ENCODE assay signal across 8 cellular contexts in genomic region chrX:75746891-75747639, GRCh38. TPM values are rescaled to one million over a fixed set of nuclear protein-coding genes. Genes with fewer than 3 reads are reported as not detected.
DNase-seq lines count a peak whose midpoint lies in the region; ATAC-seq and TF ChIP-seq lines count a peak whose summit lies in the region.

No MANE protein-coding gene starts in this region.

- H3K9me3 ChIP-seq in Peyer's patch (no peaks in the 10 kb centered on the region), gastrocnemius medialis (peaks cover 0 to 17% (median 0%) of the 10 kb centered on the region in 3 donors)

- H3K4me3 ChIP-seq in Peyer's patch = peak overlapping the region; percentile 33 to 50 (median 44)
- H3K4me3 ChIP-seq in gastrocnemius medialis = peak overlapping the region; percentile 48 to 56 (median 52)
- no peak overlapping the region for H3K4me3 ChIP-seq in lower leg skin (ENCODE audit: low read depth, poor library complexity, severe bottlenecking)

- DNase-seq in NCI-H748 (lab: John Stamatoyannopoulos, UW; ENCODE audit: unreplicated experiment) (peak; percentile 65), NCI-H748 treated with DMSO at 0.1 percent for 48 hours (lab: John Stamatoyannopoulos, UW) (no peak), Peyer's patch (peak; percentile 22 to 51 (median 49)), iPS DF 4.7 (ENCODE audit: extremely low read depth, low spot score) (peak; percentile 0), gastrocnemius medialis (no peak), lower leg skin (ENCODE audit: low spot score in 2 of 2) (no peak)
- peak; percentile 22 for DNase-seq in activated naive CD8-positive, alpha-beta T cell treated with anti-CD3 and anti-CD28 coated beads, Interleukin-2, amount 50 U/mL, for 24 hours

- in situ Hi-C loops in gastrocnemius medialis (cut with MboI; ENCODE audit: low sequenced_read_pairs in 4 of 4) = no loop called here

- intact Hi-C loops in gastrocnemius medialis (cut with DNase I; ENCODE audit: low total_unique reads) (no loop called here), lower leg skin (cut with DNase I; ENCODE audit: low total_unique reads) (no loop called here)

- H3K36me3 ChIP-seq in Peyer's patch = no peaks in the 10 kb centered on the region
- no peaks in the 10 kb centered on the region for H3K36me3 ChIP-seq in gastrocnemius medialis

- H3K4me3 Mint-ChIP-seq in activated naive CD8-positive, alpha-beta T cell treated with anti-CD3 and anti-CD28 coated beads, Interleukin-2, amount 50 U/mL, for 24 hours = peak overlapping the region; percentile 74

- peak; percentile 81 for ATAC-seq in HG02885 (IDR thresholded peaks at IDR 0.05; ENCODE audit: poor library complexity, unreplicated experiment)
- ATAC-seq in activated naive CD8-positive, alpha-beta T cell treated with anti-CD3 and anti-CD28 coated beads, Interleukin-2, amount 50 U/mL, for 24 hours = peak; percentile 49
- ATAC-seq in gastrocnemius medialis = peak in 1 of 2 donors; percentile 51

- H3K36me3 Mint-ChIP-seq in activated naive CD8-positive, alpha-beta T cell treated with anti-CD3 and anti-CD28 coated beads, Interleukin-2, amount 50 U/mL, for 24 hours (ENCODE audit: low read depth) = no peaks in the 10 kb centered on the region

- H3K27ac ChIP-seq in Peyer's patch (peak overlapping the region in 2 of 4 donors; percentile 35 to 41), gastrocnemius medialis (peak overlapping the region in 2 of 4 donors; percentile 5 to 48)

- peak overlapping the region; percentile 70 for H3K27ac Mint-ChIP-seq in activated naive CD8-positive, alpha-beta T cell treated with anti-CD3 and anti-CD28 coated beads, Interleukin-2, amount 50 U/mL, for 24 hours

- 8 to 53% methylated on average over 3 to 54 of the region's 54 CpGs for WGBS in lower leg skin, 2 donors

- H3K27me3 Mint-ChIP-seq in activated naive CD8-positive, alpha-beta T cell treated with anti-CD3 and anti-CD28 coated beads, Interleukin-2, amount 50 U/mL, for 24 hours = no peaks in the 10 kb centered on the region

- no peaks in the 10 kb centered on the region for H3K4me1 ChIP-seq in Peyer's patch
- H3K4me1 ChIP-seq in gastrocnemius medialis = no peaks in the 10 kb centered on the region

- peaks cover 14% of the 10 kb centered on the region for H3K9me3 Mint-ChIP-seq in activated naive CD8-positive, alpha-beta T cell treated with anti-CD3 and anti-CD28 coated beads, Interleukin-2, amount 50 U/mL, for 24 hours

- H3K4me1 Mint-ChIP-seq in activated naive CD8-positive, alpha-beta T cell treated with anti-CD3 and anti-CD28 coated beads, Interleukin-2, amount 50 U/mL, for 24 hours = peaks cover 11% of the 10 kb centered on the region

- H3K27me3 ChIP-seq in Peyer's patch (no peaks in the 10 kb centered on the region), gastrocnemius medialis (no peaks in the 10 kb centered on the region)

- TF ChIP-seq POLR2A in Peyer's patch (IDR thresholded peaks at IDR 0.05) = no peak
- no peak for TF ChIP-seq POLR2A in gastrocnemius medialis (IDR thresholded peaks at IDR 0.05)
- no peak for TF ChIP-seq POLR2A in lower leg skin (IDR thresholded peaks at IDR 0.05)

- TF ChIP-seq CTCF in Peyer's patch (IDR thresholded peaks at IDR 0.05) = no peak
- no peak for TF ChIP-seq CTCF in gastrocnemius medialis (IDR thresholded peaks at IDR 0.05 in 4 of 5, conservative IDR thresholded peaks at IDR 0.05 in 1 of 5)
- no peak for TF ChIP-seq CTCF in lower leg skin (IDR thresholded peaks at IDR 0.05)

RNA-seq across cellular contexts. Expression of gene MAGEE2, which starts 38.0 kb away (rescaled TPM):
- total RNA-seq in Peyer's patch (not detected), gastrocnemius medialis (not detected), lower leg skin (1 to 10 TPM in 1 of 4 donors, under 1 TPM in 1, not detected in 2; 0.19 to 1.9 TPM)

Comparison
In these comparisons a context has a peak if more than half of its experiments do, and no peak if none do; other contexts are left out.
1. DNase-seq: peak in NCI-H748 (single experiment), Peyer's patch (3 of 3), activated naive CD8-positive, alpha-beta T cell treated with anti-CD3 and anti-CD28 coated beads, Interleukin-2, amount 50 U/mL, for 24 hours (single experiment) and iPS DF 4.7 (single experiment); none in NCI-H748 treated with DMSO at 0.1 percent for 48 hours (single experiment), gastrocnemius medialis (0 of 2) and lower leg skin (0 of 2).